8 cellular contexts compared by ENCODE assay signal in the genomic region with DNA sequence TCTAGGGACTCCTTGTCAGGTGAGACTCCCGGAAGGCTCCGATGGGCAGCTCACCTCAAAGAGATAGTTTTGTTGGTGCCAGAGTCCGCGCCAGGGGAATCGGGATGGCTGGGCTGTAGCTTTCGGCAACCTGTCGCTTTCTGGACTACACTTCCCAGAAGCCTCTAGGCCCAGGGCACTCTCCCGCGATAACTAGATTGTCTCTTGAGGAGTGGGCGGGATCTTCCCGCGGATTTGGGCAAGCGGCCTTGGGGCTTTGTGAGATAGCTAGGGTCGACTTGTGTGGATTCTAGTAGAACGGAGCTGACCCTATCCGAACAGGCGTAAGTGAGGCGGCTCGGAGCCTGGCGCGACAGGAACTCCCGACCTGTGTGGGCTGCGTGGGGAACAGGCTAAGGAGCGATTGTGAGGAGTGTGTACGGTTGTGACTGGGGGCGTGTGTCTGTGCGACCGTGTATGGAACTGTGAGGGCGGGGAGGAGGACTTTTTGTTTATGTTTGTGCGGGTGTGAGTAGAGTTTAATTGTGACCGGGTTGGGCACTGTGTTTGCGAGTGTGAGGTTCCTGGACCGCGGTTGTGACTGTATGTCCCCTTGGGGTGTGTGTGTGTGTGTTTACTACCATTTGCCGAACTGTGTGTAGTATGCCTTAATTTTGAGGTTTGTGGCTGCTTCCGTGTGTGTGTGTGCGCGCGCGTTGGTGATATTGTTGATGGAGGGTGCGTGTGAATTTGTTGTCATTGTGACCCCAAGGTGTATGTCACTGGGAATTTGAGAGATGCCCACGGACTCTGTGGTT. TPM values are rescaled to one million over a fixed set of nuclear protein-coding genes. Genes with fewer than 3 reads are reported as not detected.
DNase-seq lines count a peak whose midpoint lies in the region; ATAC-seq, FAIRE-seq and TF ChIP-seq lines count a peak whose summit lies in the region.

A gene (plus strand): TSS at position 231 of the 797 bp plus-strand sequence. CDS start 25,955 bp downstream, outside the sequence.

- no peak within 1 kb of the TSS for H3K27ac Mint-ChIP-seq in naive B cell

- no peak within 1 kb of the TSS for H3K4me3 Mint-ChIP-seq in naive B cell

- DNase-seq in DMS53 (lab: John Stamatoyannopoulos, UW) (peak; percentile 97), RCC 7860 (ENCODE audit: low spot score) (peak; percentile 73), fibroblast of mammary gland (ENCODE audit: low read depth) (peak; percentile 94), naive B cell (peak; percentile 84)
- peak; percentile 62 to 69 for DNase-seq in activated T-helper 1 cell treated with anti-CD3 and anti-CD28 coated beads, Interleukin-2, amount 50 U/mL, for 16 hours (ENCODE audit: low read depth in 1 of 2, low spot score in 1 of 2)
- DNase-seq in stimulated activated CD8-positive, alpha-beta memory T cell treated with anti-CD3 and anti-CD28 coated beads, Interleukin-7, amount 100 ng/mL, for 48 hours (ENCODE audit: extremely low read depth in 1 of 2, low read depth in 1 of 2), result peak; percentile 62 to 85

- no peak for FAIRE-seq in RCC 7860 (lab: Jason Lieb, UNC)

- peaks cover 10% of the 10 kb centered on the region for H3K9me3 ChIP-seq in KOPT-K1 (ENCODE audit: insufficient read depth, low read length, poor library complexity, severe bottlenecking)

- H3K4me1 Mint-ChIP-seq in naive B cell, result peaks cover 5 to 8% (median 6%) of the 10 kb centered on the region in 3 donors

- peaks cover 19 to 20% of the 10 kb centered on the region in 2 donors for H3K36me3 Mint-ChIP-seq in naive B cell

- peak within 1 kb of the TSS; percentile 63 for H3K27ac ChIP-seq in KOPT-K1 (ENCODE audit: low read depth, low read length, poor library complexity, severe bottlenecking)

- peaks cover 36% of the 10 kb centered on the region for H3K36me3 ChIP-seq in KOPT-K1 (ENCODE audit: insufficient read depth, low read length)

- peak; percentile 76 for ATAC-seq in GM21717 (IDR thresholded peaks at IDR 0.05; ENCODE audit: unreplicated experiment)
- peak; percentile 85 to 86 for ATAC-seq in naive B cell (ENCODE audit: low read depth in 2 of 2)

- H3K27me3 Mint-ChIP-seq in naive B cell, result no peaks in the 10 kb centered on the region

- H3K4me3 ChIP-seq in fibroblast of mammary gland (ENCODE audit: control insufficient read depth, low read depth, low read length), result peak within 1 kb of the TSS; percentile 98

- TF ChIP-seq CTCF in fibroblast of mammary gland (conservative IDR thresholded peaks at IDR 0.05; ENCODE audit: control insufficient read depth, insufficient read depth, low read depth, low read length), result no peak

- peaks cover 3 to 9% (median 6%) of the 10 kb centered on the region in 7 donors for H3K9me3 Mint-ChIP-seq in naive B cell

RNA-seq across cellular contexts. Expression of the gene that starts here (rescaled TPM):
- 10 to 100 TPM in 4 of 6 donors, 1 to 10 TPM in 1, not detected in 1; 8.4 to 13.6 (median 10.9) TPM for polyA plus RNA-seq in naive B cell (ENCODE audit: low read depth in 6 of 6)

Comparison
In these comparisons a context has a peak if more than half of its experiments do, and no peak if none do; other contexts are left out.
1. Peak in every context shown above with its lines: DNase-seq, ATAC-seq, H3K4me3 ChIP-seq and H3K27ac ChIP-seq.